1 cellular context compared by ENCODE assay signal in the genomic region with DNA sequence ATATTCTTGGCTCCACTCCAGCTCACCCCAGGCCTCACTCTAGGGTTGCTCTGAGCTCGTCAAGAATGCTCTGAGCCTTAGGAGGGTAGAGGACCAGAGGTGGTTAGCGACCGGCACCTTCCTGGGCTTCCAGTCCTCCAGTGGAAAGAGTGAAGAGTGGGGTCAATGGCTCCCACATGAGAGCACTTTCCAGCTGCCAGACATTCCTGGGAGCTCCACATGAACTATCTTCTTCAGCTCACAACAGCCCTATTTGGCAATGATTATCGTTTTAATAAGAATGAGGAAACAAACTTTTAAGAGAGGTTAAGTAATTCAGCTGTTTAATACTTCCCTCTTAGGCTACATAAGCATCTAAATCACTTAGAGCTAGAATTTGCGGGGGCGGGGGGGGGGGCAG.
TF ChIP-seq lines count a peak whose summit lies in the region.

No MANE protein-coding gene starts in this region.

TF ChIP-seq in IMR-90, 13 proteins besides CTCF, POLR2A, EP300 and RAD21:
- TF ChIP-seq NFE2L2 (IDR thresholded peaks at IDR 0.05; ENCODE audit: low read depth, low read length): no peak
- no peak for TF ChIP-seq RFX5 (IDR thresholded peaks at IDR 0.05; ENCODE audit: low read depth, low read length)
- no peak for TF ChIP-seq FOS (IDR thresholded peaks at IDR 0.05; ENCODE audit: low read depth, low read length)
- TF ChIP-seq MXI1 (IDR thresholded peaks at IDR 0.05; ENCODE audit: borderline replicate concordance, low read depth, low read length): no peak
- TF ChIP-seq, protein P1, sequence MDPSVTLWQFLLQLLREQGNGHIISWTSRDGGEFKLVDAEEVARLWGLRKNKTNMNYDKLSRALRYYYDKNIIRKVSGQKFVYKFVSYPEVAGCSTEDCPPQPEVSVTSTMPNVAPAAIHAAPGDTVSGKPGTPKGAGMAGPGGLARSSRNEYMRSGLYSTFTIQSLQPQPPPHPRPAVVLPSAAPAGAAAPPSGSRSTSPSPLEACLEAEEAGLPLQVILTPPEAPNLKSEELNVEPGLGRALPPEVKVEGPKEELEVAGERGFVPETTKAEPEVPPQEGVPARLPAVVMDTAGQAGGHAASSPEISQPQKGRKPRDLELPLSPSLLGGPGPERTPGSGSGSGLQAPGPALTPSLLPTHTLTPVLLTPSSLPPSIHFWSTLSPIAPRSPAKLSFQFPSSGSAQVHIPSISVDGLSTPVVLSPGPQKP (IDR thresholded peaks at IDR 0.05; ENCODE audit: borderline replicate concordance, low read depth, low read length): no peak
- no peak for TF ChIP-seq CHD1 (IDR thresholded peaks at IDR 0.05; ENCODE audit: low read depth, low read length)
